Comparison of ENCODE assay signal across 16 cellular contexts in the genomic region with DNA sequence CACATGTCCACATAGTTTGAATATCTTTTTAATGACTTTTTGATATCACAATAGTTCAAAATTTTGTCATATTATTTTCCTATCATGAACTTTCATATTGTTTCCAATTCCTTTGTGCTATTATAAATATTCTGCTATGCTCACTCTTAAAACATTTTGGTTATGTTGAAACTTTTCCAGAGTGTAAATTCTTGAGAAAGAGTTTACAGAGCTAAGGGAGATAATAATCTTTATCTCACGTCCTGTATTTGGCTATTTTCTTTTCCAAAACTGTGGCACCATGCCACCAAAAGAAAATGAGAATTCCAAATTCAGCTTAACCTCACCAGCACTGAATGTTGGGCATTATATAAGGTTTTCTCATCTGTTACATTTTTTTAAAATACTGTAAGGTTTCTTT.
DNase-seq lines count a peak whose midpoint lies in the region; ATAC-seq and TF ChIP-seq lines count a peak whose summit lies in the region.
"Had no signal": no experiment of that assay in that cellular context is flagged by ENCODE, and none has a peak within 500 bp of the region (broad histone marks: within the 10 kb centered on the region; RNA-seq: fewer than 3 reads in every experiment).

No MANE protein-coding gene starts in this region.

- no peak for ATAC-seq in activated T-cell treated with anti-CD3 and anti-CD28 coated beads, Interleukin-2, amount 50 U/mL, for 72 hours (replicated peaks in 1 of 2)
- ATAC-seq: A549 had no signal

- H3K27me3 Mint-ChIP-seq in activated T-cell treated with anti-CD3 and anti-CD28 coated beads, Interleukin-2, amount 50 U/mL, for 72 hours (ENCODE audit: low read depth): no peaks in the 10 kb centered on the region
- H3K27me3 Mint-ChIP-seq: CD8-positive, alpha-beta memory T cell had no signal

- H3K27ac Mint-ChIP-seq in activated T-cell treated with anti-CD3 and anti-CD28 coated beads, Interleukin-2, amount 50 U/mL, for 72 hours: no peak overlapping the region
- H3K27ac Mint-ChIP-seq: HFFc6 had no signal

- H3K4me1 Mint-ChIP-seq in activated T-cell treated with anti-CD3 and anti-CD28 coated beads, Interleukin-2, amount 50 U/mL, for 72 hours (ENCODE audit: low read depth): no peaks in the 10 kb centered on the region
- H3K4me1 Mint-ChIP-seq: CD8-positive, alpha-beta memory T cell had no signal

- in situ Hi-C loops in brain microvascular endothelial cell (cut with HindIII; ENCODE audit: low pct_ligation_motif_present, low sequenced_read_pairs): no loop called here

- no peak for TF ChIP-seq CTCF in brain microvascular endothelial cell (IDR thresholded peaks at IDR 0.05; ENCODE audit: low read depth, low read length, missing control alignments)
- TF ChIP-seq CTCF in fibroblast of the aortic adventitia (IDR thresholded peaks at IDR 0.05; ENCODE audit: insufficient read depth, low read length): no peak

- H3K4me3 ChIP-seq in brain microvascular endothelial cell (ENCODE audit: low read depth, low read length): no peak overlapping the region
- H3K4me3 ChIP-seq in fibroblast of the aortic adventitia (ENCODE audit: low read depth, low read length): no peak overlapping the region
- H3K4me3 ChIP-seq: A549, BLaER1 had no signal

- H3K36me3 ChIP-seq in brain microvascular endothelial cell (replicated peaks): no peaks in the 10 kb centered on the region
- H3K36me3 ChIP-seq: BLaER1 had no signal

- peaks cover 0 to 3% of the 10 kb centered on the region in 2 donors for H3K36me3 Mint-ChIP-seq in activated T-cell treated with anti-CD3 and anti-CD28 coated beads, Interleukin-2, amount 50 U/mL, for 72 hours (ENCODE audit: insufficient read depth in 2 of 2)
- H3K36me3 Mint-ChIP-seq: CD8-positive, alpha-beta memory T cell had no signal

- DNase-seq in HS-27A (ENCODE audit: low read depth): peak; percentile 69
- peak; percentile 2 for DNase-seq in brain microvascular endothelial cell
- DNase-seq in fibroblast of the aortic adventitia (ENCODE audit: low read depth): peak; percentile 43
- DNase-seq in 8988T: no peak
- DNase-seq in LoVo (ENCODE audit: low spot score): no peak
- no peak for DNase-seq in nucleus accumbens (lab: John Stamatoyannopoulos, UW)
- no peak for DNase-seq in activated T-cell treated with anti-CD3 and anti-CD28 coated beads, Interleukin-2, amount 50 U/mL, for 72 hours
- DNase-seq: AML-193; Caco-2; CD8-positive, alpha-beta memory T cell; DMS53; GF-D8; HCEC 1CT; HFFc6 had no signal

- no peak overlapping the region for H3K4me3 Mint-ChIP-seq in activated T-cell treated with anti-CD3 and anti-CD28 coated beads, Interleukin-2, amount 50 U/mL, for 72 hours
- H3K4me3 Mint-ChIP-seq: CD8-positive, alpha-beta memory T cell; HFFc6 had no signal

- H3K27ac ChIP-seq in brain microvascular endothelial cell: no peak overlapping the region
- H3K27ac ChIP-seq: A549, BLaER1 had no signal

- no peaks in the 10 kb centered on the region for H3K27me3 ChIP-seq in brain microvascular endothelial cell (replicated peaks)
- H3K27me3 ChIP-seq: BLaER1 had no signal

- H3K9me3 Mint-ChIP-seq in activated T-cell treated with anti-CD3 and anti-CD28 coated beads, Interleukin-2, amount 50 U/mL, for 72 hours: peaks cover 0 to 11% of the 10 kb centered on the region in 2 donors

Comparison
In these comparisons a context has a peak if more than half of its experiments do, and no peak if none do; other contexts are left out.
1. DNase-seq: peak in HS-27A (single experiment), brain microvascular endothelial cell (single experiment) and fibroblast of the aortic adventitia (single experiment); none in 8988T (single experiment), LoVo (single experiment), nucleus accumbens (0 of 56) and activated T-cell treated with anti-CD3 and anti-CD28 coated beads, Interleukin-2, amount 50 U/mL, for 72 hours (0 of 2).